Comparison of ENCODE assay signal across 23 cellular contexts in the genomic region with DNA sequence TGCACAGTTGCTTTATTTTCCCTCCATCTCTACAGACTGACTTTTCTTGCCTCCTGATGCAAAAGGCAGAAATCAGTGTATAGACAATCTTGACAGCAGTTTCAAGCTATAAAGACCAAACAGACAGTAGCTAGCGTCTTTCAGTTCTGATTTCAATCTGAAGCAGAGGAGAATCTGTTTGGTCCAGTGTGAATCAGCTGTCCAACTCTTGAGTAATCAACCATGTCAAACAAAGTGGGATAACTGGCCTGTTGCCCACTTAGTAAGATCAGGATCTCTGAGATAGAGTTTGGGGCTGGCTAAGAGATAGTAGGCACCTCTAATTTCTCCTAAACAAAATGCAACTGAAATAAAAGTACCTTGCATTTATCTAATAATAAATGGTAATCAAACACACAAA.
"Had no signal": no experiment of that assay in that cellular context is flagged by ENCODE, and none has a peak within 500 bp of the region (broad histone marks: within the 10 kb centered on the region; RNA-seq: fewer than 3 reads in every experiment).

No MANE protein-coding gene starts in this region.

- H3K36me3 ChIP-seq: SJSA1 had no signal

- H3K27ac ChIP-seq: SJSA1, SK-N-MC had no signal

- H3K27me3 ChIP-seq: SJSA1 had no signal

- H3K4me1 ChIP-seq: SJSA1 had no signal

- H3K9me3 ChIP-seq: SJSA1 had no signal

- H3K4me3 ChIP-seq: SJSA1, SK-N-MC had no signal

- DNase-seq: KBM-7; MV-4-11; NCI-H1048; NCI-H1105; NCI-H1417; NCI-H1436 treated with DMSO at 0.1 percent for 48 hours; NCI-H1694; NCI-H187 treated with DMSO at 0.1 percent for 48 hours; NCI-H2029 treated with DMSO at 0.1 percent for 48 hours; NCI-H2171; NCI-H345; NCI-H446 treated with DMSO at 0.1 percent for 48 hours; NCI-H510A treated with DMSO at 0.1 percent for 48 hours; NCI-H526; NCI-H82; NK-92 treated with Interleukin-12 subunit alpha and Interleukin-12 subunit beta, amount 100 ng/mL, for 24 hours; OCI-M1; Right ventricle myocardium superior; RPMI8226; SIG-M5; SW 1271 had no signal
